In genomic region chr1:156813750-156814570, GRCh38 we compare ENCODE assay signal across 1 cellular context.
TF ChIP-seq lines count a peak whose summit lies in the region.

No MANE protein-coding gene starts in this region.

TF ChIP-seq in HepG2, 621 proteins besides CTCF, POLR2A, EP300 and RAD21 (continued from another document and continues in another):
- TF ChIP-seq ZNF775 (CRISPR knock-in tag; IDR thresholded peaks at IDR 0.05; ENCODE audit: borderline replicate concordance) (0 out of 2 replicates have a peak, but pooled peaks have one; percentile 67), LBX2 (CRISPR knock-in tag; IDR thresholded peaks at IDR 0.05; ENCODE audit: borderline replicate concordance) (peak; percentile 96), ZNF430 (CRISPR knock-in tag; IDR thresholded peaks at IDR 0.05) (peak; percentile 94), CERS6 (CRISPR knock-in tag; IDR thresholded peaks at IDR 0.05) (no peak; the same call in 1 of the 2 replicates), MAFK (conservative IDR thresholded peaks at IDR 0.05 in 1 of 2, IDR thresholded peaks at IDR 0.05 in 1 of 2; ENCODE audit: low read length in 2 of 2) (no peak), ZBED4 (CRISPR knock-in tag; IDR thresholded peaks at IDR 0.05; ENCODE audit: borderline replicate concordance) (peak; percentile 76; the same call in 1 of the 2 replicates), ZBTB2 (CRISPR knock-in tag; IDR thresholded peaks at IDR 0.05; ENCODE audit: low read depth) (no peak), ZNF160 (CRISPR knock-in tag; IDR thresholded peaks at IDR 0.05) (0 out of 2 replicates have a peak, but pooled peaks have one; percentile 18), AHR (CRISPR knock-in tag; IDR thresholded peaks at IDR 0.05) (peak; percentile 88), ZNF17 (CRISPR knock-in tag; IDR thresholded peaks at IDR 0.05) (no peak), KIAA2018 (CRISPR knock-in tag; IDR thresholded peaks at IDR 0.05; ENCODE audit: borderline replicate concordance) (no peak), ZSCAN5A (CRISPR knock-in tag; IDR thresholded peaks at IDR 0.05; ENCODE audit: borderline replicate concordance) (no peak), SIX1 (CRISPR knock-in tag; IDR thresholded peaks at IDR 0.05; ENCODE audit: borderline replicate concordance) (no peak), TBX3 (IDR thresholded peaks at IDR 0.05; ENCODE audit: borderline replicate concordance) (no peak), ZNF557 (CRISPR knock-in tag; IDR thresholded peaks at IDR 0.05) (no peak), ZNF652 (CRISPR knock-in tag; IDR thresholded peaks at IDR 0.05; ENCODE audit: borderline replicate concordance, low read depth) (no peak), HDAC2 (CRISPR knock-in tag; IDR thresholded peaks at IDR 0.05) (0 out of 2 replicates have a peak, but pooled peaks have one; percentile 63), WIZ (CRISPR knock-in tag; IDR thresholded peaks at IDR 0.05) (peak; percentile 76; the same call in 1 of the 2 replicates), ATF4 (CRISPR knock-in tag; IDR thresholded peaks at IDR 0.05) (peak in 1 of 2 experiments; percentile 33; a peak in 1 of 4 replicates), BCLAF1 (IDR thresholded peaks at IDR 0.05) (no peak), ZNF12 (CRISPR knock-in tag; IDR thresholded peaks at IDR 0.05) (peak; percentile 52; the same call in 1 of the 2 replicates), ATF1 (CRISPR knock-in tag; IDR thresholded peaks at IDR 0.05) (no peak), MTERF4 (CRISPR knock-in tag; IDR thresholded peaks at IDR 0.05) (0 out of 2 replicates have a peak, but pooled peaks have one; percentile 46), ZNF792 (CRISPR knock-in tag; IDR thresholded peaks at IDR 0.05) (peak; percentile 91), IRX3 (CRISPR knock-in tag; IDR thresholded peaks at IDR 0.05; ENCODE audit: borderline replicate concordance, low read depth) (peak; percentile 51; the same call in 1 of the 2 replicates), ZNF580 (CRISPR knock-in tag; IDR thresholded peaks at IDR 0.05; ENCODE audit: borderline replicate concordance, low read depth) (no peak; the same call in 1 of the 2 replicates), SALL1 (CRISPR knock-in tag; IDR thresholded peaks at IDR 0.05) (peak; percentile 86), ZNF33A (CRISPR knock-in tag; IDR thresholded peaks at IDR 0.05; ENCODE audit: borderline replicate concordance) (no peak), ZFP90 (CRISPR knock-in tag; IDR thresholded peaks at IDR 0.05; ENCODE audit: borderline replicate concordance) (peak; percentile 80; the same call in 1 of the 2 replicates)
